In genomic region chr17:80586464-80587228, GRCh38 we compare ENCODE assay signal across 13 cellular contexts. TPM values are rescaled to one million over a fixed set of nuclear protein-coding genes. Genes with fewer than 3 reads are reported as not detected.
DNase-seq lines count a peak whose midpoint lies in the region; ATAC-seq and TF ChIP-seq lines count a peak whose summit lies in the region.
"Had no signal": no experiment of that assay in that cellular context is flagged by ENCODE, and none has a peak within 500 bp of the region (broad histone marks: within the 10 kb centered on the region; RNA-seq: fewer than 3 reads in every experiment).

No MANE protein-coding gene starts in this region.

- H3K27ac ChIP-seq in RWPE1 (0 out of 2 replicates have a peak overlapping the region, but pooled peaks have one; percentile 9), SJCRH30 (no peak overlapping the region)
- H3K27ac ChIP-seq: KMS-11, sigmoid colon had no signal

- H3K27me3 ChIP-seq in SJCRH30: no peaks in the 10 kb centered on the region
- H3K27me3 ChIP-seq: sigmoid colon had no signal

- ATAC-seq in HG02970 (IDR thresholded peaks at IDR 0.05; ENCODE audit: low FRiP score, unreplicated experiment): no peak
- ATAC-seq: mucosa of descending colon had no signal

- H3K4me3 Mint-ChIP-seq in immature natural killer cell: peak overlapping the region in 1 of 5 donors; percentile 49

- H3K4me1 Mint-ChIP-seq in immature natural killer cell: peaks cover 17 to 34% of the 10 kb centered on the region in 2 donors

- CTCF ChIA-PET in RWPE1 (lab: Yijun Ruan, JAX): no interaction called here

- peaks cover 0 to 5% (median 4%) of the 10 kb centered on the region in 3 donors for H3K36me3 Mint-ChIP-seq in immature natural killer cell

- no peaks in the 10 kb centered on the region for H3K9me3 ChIP-seq in SJCRH30 (replicated peaks)
- H3K9me3 ChIP-seq: mucosa of descending colon, sigmoid colon had no signal

- no peaks in the 10 kb centered on the region for H3K27me3 Mint-ChIP-seq in immature natural killer cell (ENCODE audit: low read depth in 3 of 3)

- DNase-seq in activated CD4-positive, alpha-beta T cell treated with anti-CD3 and anti-CD28 coated beads, Interleukin-2, amount 50 U/mL, for 1 hour: peak; percentile 4
- no peak for DNase-seq in activated CD4-positive, alpha-beta T cell treated with anti-CD3 and anti-CD28 coated beads, Interleukin-2, amount 50 U/mL, for 4 hours
- DNase-seq in RWPE1 (ENCODE audit: low spot score): no peak
- DNase-seq in ecto neural progenitor cell (ENCODE audit: low spot score): peak; percentile 38
- DNase-seq in smooth muscle cell of the brain vasculature (ENCODE audit: low read depth, low spot score): peak; percentile 84
- no peak for DNase-seq in SJCRH30
- no peak for DNase-seq in immature natural killer cell
- DNase-seq: hippocampal formation, mucosa of descending colon, sigmoid colon, SW 1271 had no signal

- POLR2A ChIA-PET in RWPE1 (lab: Yijun Ruan, JAX; ENCODE audit: low non-redundant PET): no interaction called here

- H3K27ac Mint-ChIP-seq in immature natural killer cell: peak overlapping the region in 2 of 6 donors; percentile 34 to 77

- TF ChIP-seq CTCF in RWPE1 (conservative IDR thresholded peaks at IDR 0.05; ENCODE audit: low read depth): no peak

- H3K36me3 ChIP-seq in SJCRH30: no peaks in the 10 kb centered on the region
- H3K36me3 ChIP-seq: sigmoid colon had no signal

- no peaks in the 10 kb centered on the region for H3K4me1 ChIP-seq in SJCRH30

- H3K4me3 ChIP-seq in SJCRH30: no peak overlapping the region
- H3K4me3 ChIP-seq: mucosa of descending colon, sigmoid colon had no signal

- no peaks in the 10 kb centered on the region for H3K9me3 Mint-ChIP-seq in immature natural killer cell

RNA-seq across cellular contexts. Expression of gene RPTOR, which starts 42.0 kb away (rescaled TPM):
- total RNA-seq in SJCRH30 (2014; rRNA removed; shearing (Covaris generic)): 38.3 and 43.6 TPM in 2 replicates
- polyA plus RNA-seq in immature natural killer cell: 10 to 100 TPM in 1 of 3 donors, 1 to 10 TPM in 2; 1.8 to 10.2 (median 3.8) TPM

Comparison
In these comparisons a context has a peak if more than half of its experiments do, and no peak if none do; other contexts are left out.
1. DNase-seq: peak in activated CD4-positive, alpha-beta T cell treated with anti-CD3 and anti-CD28 coated beads, Interleukin-2, amount 50 U/mL, for 1 hour (single experiment), ecto neural progenitor cell (single experiment) and smooth muscle cell of the brain vasculature (single experiment); none in activated CD4-positive, alpha-beta T cell treated with anti-CD3 and anti-CD28 coated beads, Interleukin-2, amount 50 U/mL, for 4 hours (0 of 2), RWPE1 (single experiment), SJCRH30 (0 of 2) and immature natural killer cell (0 of 3).